In the genomic region with DNA sequence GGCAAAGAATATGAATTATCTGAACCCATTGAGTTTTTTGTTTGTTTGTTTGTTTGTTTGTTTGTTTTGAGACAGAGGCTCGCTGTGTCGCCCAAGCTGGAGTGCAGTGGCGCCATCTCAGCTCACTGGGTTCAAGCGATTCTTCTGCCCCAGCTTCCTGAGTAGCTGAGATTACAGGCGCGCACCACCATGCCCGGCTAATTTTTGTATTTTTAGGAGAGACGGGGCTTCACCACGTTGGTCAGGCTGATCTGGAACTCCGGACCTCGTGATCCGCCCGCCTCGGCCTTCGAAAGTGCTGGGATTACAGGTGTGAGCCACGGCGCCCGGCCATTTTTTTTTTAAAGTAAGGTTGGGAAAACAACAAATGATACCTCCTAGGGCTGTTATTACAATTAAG, we compare ENCODE assay signal across 20 cellular contexts. TPM values are rescaled to one million over a fixed set of nuclear protein-coding genes. Genes with fewer than 3 reads are reported as not detected.
A peak's percentile ranks its signal among the peaks of the same experiment; 100 is the strongest.
DNase-seq lines count a peak whose midpoint lies in the region; ATAC-seq and TF ChIP-seq lines count a peak whose summit lies in the region.
"Had no signal": no experiment of that assay in that cellular context is flagged by ENCODE, and none has a peak within 500 bp of the region (broad histone marks: within the 10 kb centered on the region; RNA-seq: fewer than 3 reads in every experiment).

No MANE protein-coding gene starts in this region.

- H3K79me2 ChIP-seq in PC-3 (ENCODE audit: low read length), result peaks cover 35% of the 10 kb centered on the region
- H3K79me2 ChIP-seq in hepatocyte, result peaks cover 15% of the 10 kb centered on the region

- no peaks in the 10 kb centered on the region for H4K20me1 ChIP-seq in PC-3 (ENCODE audit: low read length)
- no peaks in the 10 kb centered on the region for H4K20me1 ChIP-seq in hepatocyte (ENCODE audit: insufficient read depth, poor library complexity, severe bottlenecking)

- H3K9ac ChIP-seq in PC-3 (ENCODE audit: low read length), result no peak overlapping the region

- intact Hi-C loops in PC-3 (cut with micrococcal nuclease), result loop anchor here (5.0 kb wide), 1 partner anchor 261 kb away; no protein-coding TSS in a partner anchor

- H3K27ac ChIP-seq in PC-3 (ENCODE audit: low read length) (peak overlapping the region; percentile 76), hepatocyte (no peak overlapping the region)
- H3K27ac ChIP-seq: 22Rv1, C4-2B had no signal

- H3K36me3 ChIP-seq in PC-3 (ENCODE audit: low read depth, low read length) (no peaks in the 10 kb centered on the region), hepatocyte (replicated peaks; ENCODE audit: insufficient read depth, low read depth) (no peaks in the 10 kb centered on the region)

- POLR2A ChIA-PET in PC-3 (lab: Charles Lee; ENCODE audit: unreplicated experiment), result no interaction called here

- no peak for DNase-seq in activated naive CD8-positive, alpha-beta T cell treated with anti-CD3 and anti-CD28 coated beads, Interleukin-2, amount 50 U/mL, for 24 hours
- no peak for DNase-seq in PC-3
- DNase-seq in hepatocyte (ENCODE audit: low spot score), result no peak
- DNase-seq in progenitor cell of endocrine pancreas (ENCODE audit: low spot score, unreplicated experiment), result no peak
- DNase-seq in kidney tubule cell (ENCODE audit: low spot score), result no peak
- no peak for DNase-seq in NCI-H2227 (lab: John Stamatoyannopoulos, UW; ENCODE audit: unreplicated experiment)
- DNase-seq: AML-193, DMS 273 treated with DMSO at 0.1 percent for 48 hours, GDM1, NCI-H1092 treated with DMSO at 0.1 percent for 48 hours, NCI-H146, NCI-H2081, NCI-H2171 treated with DMSO at 0.1 percent for 48 hours, NCI-H446 treated with DMSO at 0.1 percent for 48 hours, SHP77 treated with DMSO at 0.1 percent for 48 hours had no signal

- H3K4me2 ChIP-seq in PC-3 (ENCODE audit: low read length), result peak overlapping the region; percentile 60
- H3K4me2 ChIP-seq in hepatocyte, result peak overlapping the region; percentile 92

- no peak overlapping the region for H3K27ac Mint-ChIP-seq in activated naive CD8-positive, alpha-beta T cell
- H3K27ac Mint-ChIP-seq in activated naive CD8-positive, alpha-beta T cell treated with anti-CD3 and anti-CD28 coated beads, Interleukin-2, amount 50 U/mL, for 24 hours, result no peak overlapping the region
- H3K27ac Mint-ChIP-seq in progenitor cell of endocrine pancreas, result no peak overlapping the region

- TF ChIP-seq CTCF in PC-3 (conservative IDR thresholded peaks at IDR 0.05; ENCODE audit: low read depth, low read length) (no peak), hepatocyte (IDR thresholded peaks at IDR 0.05; ENCODE audit: poor library complexity) (no peak), progenitor cell of endocrine pancreas (IDR thresholded peaks at IDR 0.05; ENCODE audit: unreplicated experiment) (no peak)

- peak overlapping the region; percentile 17 for H3K4me3 Mint-ChIP-seq in activated naive CD8-positive, alpha-beta T cell
- H3K4me3 Mint-ChIP-seq in activated naive CD8-positive, alpha-beta T cell treated with anti-CD3 and anti-CD28 coated beads, Interleukin-2, amount 50 U/mL, for 24 hours, result no peak overlapping the region
- peak overlapping the region; percentile 60 for H3K4me3 Mint-ChIP-seq in progenitor cell of endocrine pancreas (ENCODE audit: low read depth)

- H3K9me3 Mint-ChIP-seq in activated naive CD8-positive, alpha-beta T cell (ENCODE audit: low read depth), result no peaks in the 10 kb centered on the region
- H3K9me3 Mint-ChIP-seq in activated naive CD8-positive, alpha-beta T cell treated with anti-CD3 and anti-CD28 coated beads, Interleukin-2, amount 50 U/mL, for 24 hours, result no peaks in the 10 kb centered on the region
- no peaks in the 10 kb centered on the region for H3K9me3 Mint-ChIP-seq in progenitor cell of endocrine pancreas (ENCODE audit: low read depth)

- BruUV-seq in PC-3 (replicated peaks; lab: Mats Ljungman, UMichigan), result no TSS peak

- H3K27me3 ChIP-seq in PC-3 (ENCODE audit: low read length), result no peaks in the 10 kb centered on the region
- H3K27me3 ChIP-seq in hepatocyte, result no peaks in the 10 kb centered on the region

- H3K9me2 ChIP-seq in PC-3 (replicated peaks; ENCODE audit: low read length), result no peaks in the 10 kb centered on the region
- H3K9me2 ChIP-seq in hepatocyte (replicated peaks; ENCODE audit: insufficient read depth), result no peaks in the 10 kb centered on the region
- H3K9me2 ChIP-seq: SK-N-SH had no signal

- 93% methylated on average over 18 of the region's 18 CpGs for WGBS in hepatocyte (ENCODE audit: low lambda C conversion rate, missing lambda C conversion rate)

- H3K36me3 Mint-ChIP-seq in activated naive CD8-positive, alpha-beta T cell, result no peaks in the 10 kb centered on the region
- no peaks in the 10 kb centered on the region for H3K36me3 Mint-ChIP-seq in activated naive CD8-positive, alpha-beta T cell treated with anti-CD3 and anti-CD28 coated beads, Interleukin-2, amount 50 U/mL, for 24 hours (ENCODE audit: low read depth)
- H3K36me3 Mint-ChIP-seq in progenitor cell of endocrine pancreas (ENCODE audit: insufficient read depth), result peaks cover under 1% of the 10 kb centered on the region

- H3F3A ChIP-seq in PC-3 (ENCODE audit: low read length, unreplicated experiment), result no peaks in the 10 kb centered on the region

- H3K4me1 Mint-ChIP-seq in activated naive CD8-positive, alpha-beta T cell (ENCODE audit: low read depth), result peaks cover 15% of the 10 kb centered on the region
- H3K4me1 Mint-ChIP-seq in activated naive CD8-positive, alpha-beta T cell treated with anti-CD3 and anti-CD28 coated beads, Interleukin-2, amount 50 U/mL, for 24 hours, result peaks cover 23% of the 10 kb centered on the region
- peaks cover 28% of the 10 kb centered on the region for H3K4me1 Mint-ChIP-seq in progenitor cell of endocrine pancreas (ENCODE audit: low read depth)

- ATAC-seq in activated naive CD8-positive, alpha-beta T cell treated with anti-CD3 and anti-CD28 coated beads, Interleukin-2, amount 50 U/mL, for 24 hours, result no peak
- ATAC-seq in PC-3 (no peak), HG02981 (IDR thresholded peaks at IDR 0.05; ENCODE audit: unreplicated experiment) (no peak)

- no peaks in the 10 kb centered on the region for H3K9me3 ChIP-seq in PC-3 (ENCODE audit: low read length)
- no peaks in the 10 kb centered on the region for H3K9me3 ChIP-seq in hepatocyte (ENCODE audit: low read depth)
- H3K9me3 ChIP-seq: SK-N-SH had no signal

- H3K4me3 ChIP-seq in PC-3 (ENCODE audit: low read length) (no peak overlapping the region), hepatocyte (no peak overlapping the region)

- peaks cover 36% of the 10 kb centered on the region for H3K27me3 Mint-ChIP-seq in activated naive CD8-positive, alpha-beta T cell
- peaks cover 48% of the 10 kb centered on the region for H3K27me3 Mint-ChIP-seq in activated naive CD8-positive, alpha-beta T cell treated with anti-CD3 and anti-CD28 coated beads, Interleukin-2, amount 50 U/mL, for 24 hours
- H3K27me3 Mint-ChIP-seq in progenitor cell of endocrine pancreas, result no peaks in the 10 kb centered on the region

- H3K4me1 ChIP-seq in PC-3 (ENCODE audit: insufficient read depth, low read length), result peaks cover 45% of the 10 kb centered on the region
- peaks cover 8% of the 10 kb centered on the region for H3K4me1 ChIP-seq in hepatocyte (ENCODE audit: insufficient read depth)

- H2AFZ ChIP-seq in PC-3 (ENCODE audit: low read length), result 0 out of 2 replicates have a peak overlapping the region, but pooled peaks have one; percentile 2
- H2AFZ ChIP-seq in hepatocyte, result no peak overlapping the region

- CTCF ChIA-PET in PC-3 (lab: Charles Lee), result no interaction called here

RNA-seq across cellular contexts. Expression of a gene that starts 32.0 kb away (rescaled TPM):
- total RNA-seq in PC-3 (2014; rRNA removed) (7.3 and 11.5 TPM in 2 replicates), hepatocyte (15.0 and 16.1 TPM in 2 replicates), progenitor cell of endocrine pancreas (46.8 and 49.2 TPM in 2 replicates)
- 9.6 and 13.1 TPM in 2 replicates for polyA plus RNA-seq in hepatocyte
